Comparison of ENCODE assay signal across 10 cellular contexts in genomic region chr1:246428542-246429308, GRCh38.
DNase-seq lines count a peak whose midpoint lies in the region; ATAC-seq, FAIRE-seq and TF ChIP-seq lines count a peak whose summit lies in the region.
"Had no signal": no experiment of that assay in that cellular context is flagged by ENCODE, and none has a peak within 500 bp of the region (broad histone marks: within the 10 kb centered on the region; RNA-seq: fewer than 3 reads in every experiment).

No MANE protein-coding gene starts in this region.

- WGBS in K562 (ENCODE audit: insufficient coverage, low coverage, missing lambda C conversion rate) = 12% methylated on average over 9 of the region's 9 CpGs

- H2AFZ ChIP-seq in K562 (ENCODE audit: low read depth, low read length) = peak overlapping the region; percentile 69
- H2AFZ ChIP-seq in MM.1S (ENCODE audit: low read length) = no peak overlapping the region

- no peak for TF ChIP-seq POLR2A in K562 (conservative IDR thresholded peaks at IDR 0.05)

- H3K27me3 ChIP-seq in MG63 (no peaks in the 10 kb centered on the region), K562 (ENCODE audit: control insufficient read depth in 2 of 2, insufficient read depth in 2 of 2, low read length in 2 of 2) (no peaks in the 10 kb centered on the region), MM.1S (replicated peaks; ENCODE audit: insufficient read depth, low read length) (no peaks in the 10 kb centered on the region)

- H3K4me1 ChIP-seq in K562 (replicated peaks in 1 of 2; ENCODE audit: control insufficient read depth in 2 of 2, insufficient read depth in 2 of 2, low read length in 2 of 2) = peaks cover 7 to 27% of the 10 kb centered on the region in 2 experiments; a peak in 4 of 5 replicates
- H3K4me1 ChIP-seq in MM.1S (ENCODE audit: low read length) = no peaks in the 10 kb centered on the region

- peak; percentile 87 for TF ChIP-seq EP300 in K562 (IDR thresholded peaks at IDR 0.05; ENCODE audit: low read length)

- TF ChIP-seq CTCF in GM12865 (IDR thresholded peaks at IDR 0.05; ENCODE audit: insufficient read depth, low read depth, low read length, missing control alignments) (no peak), K562 (IDR thresholded peaks at IDR 0.05 in 2 of 3, conservative IDR thresholded peaks at IDR 0.05 in 1 of 3; ENCODE audit: insufficient read depth in 2 of 3, low read depth in 1 of 3, low read length in 3 of 3) (no peak), progenitor cell of endocrine pancreas (IDR thresholded peaks at IDR 0.05; ENCODE audit: unreplicated experiment) (no peak), MM.1S (IDR thresholded peaks at IDR 0.05; ENCODE audit: low read length) (no peak)

- no peaks in the 10 kb centered on the region for H3K9me2 ChIP-seq in MM.1S (replicated peaks; ENCODE audit: insufficient read depth, low read length)

- H3K79me2 ChIP-seq in K562 (ENCODE audit: control insufficient read depth, insufficient read depth, low read length) (0 out of 3 replicates have a peak, but pooled peaks cover 2% of the 10 kb centered on the region), MM.1S (ENCODE audit: low read length) (no peaks in the 10 kb centered on the region)

- ATAC-seq in K562 (peak; percentile 88), left ventricle myocardium superior (no peak), GM18858 (IDR thresholded peaks at IDR 0.05; ENCODE audit: unreplicated experiment) (no peak)

- peak overlapping the region; percentile 62 for H3K27ac Mint-ChIP-seq in progenitor cell of endocrine pancreas

- POLR2A ChIA-PET in K562 (lab: Yijun Ruan, JAX) = interaction anchor here (0.7 to 2.9 kb wide), 3 partner anchors 8 to 501 kb away, joined by 3 to 8 read pairs (median 3); no protein-coding TSS in a partner anchor

- H4K20me1 ChIP-seq in K562 (replicated peaks; ENCODE audit: control insufficient read depth, insufficient read depth, low read length) (no peaks in the 10 kb centered on the region), MM.1S (ENCODE audit: insufficient read depth, low read length) (no peaks in the 10 kb centered on the region)

- H3K36me3 ChIP-seq in MG63 = no peaks in the 10 kb centered on the region
- no peaks in the 10 kb centered on the region for H3K36me3 ChIP-seq in K562 (ENCODE audit: control insufficient read depth, insufficient read depth, low read length)
- H3K36me3 ChIP-seq in MM.1S (replicated peaks; ENCODE audit: insufficient read depth, low read length) = no peaks in the 10 kb centered on the region

- H3K9ac ChIP-seq in K562 (ENCODE audit: insufficient read depth in 1 of 2, low read depth in 2 of 2, low read length in 2 of 2) (peak overlapping the region; percentile 21 to 26; a peak in 2 of 4 replicates), MM.1S (ENCODE audit: low read length) (no peak overlapping the region)

- BruUV-seq in K562 (replicated peaks; lab: Mats Ljungman, UMichigan) = no TSS peak

- in situ Hi-C loops in K562 (cut with MboI) = no loop called here

- no peaks in the 10 kb centered on the region for H3K9me1 ChIP-seq in K562 (ENCODE audit: control insufficient read depth, insufficient read depth, low read length)

- H3K4me3 ChIP-seq in GM12865 (ENCODE audit: low read depth, low read length) (no peak overlapping the region), MG63 (no peak overlapping the region), K562 (no peak overlapping the region), MM.1S (ENCODE audit: low read length) (no peak overlapping the region)

- no peak for TF ChIP-seq RAD21 in K562 (CRISPR knock-in tag; conservative IDR thresholded peaks at IDR 0.05 in 1 of 2, IDR thresholded peaks at IDR 0.05 in 1 of 2)

- no peaks in the 10 kb centered on the region for H3K27me3 Mint-ChIP-seq in progenitor cell of endocrine pancreas

- H3K4me2 ChIP-seq in K562 (ENCODE audit: insufficient read depth, low read length) = peak overlapping the region; percentile 19; the same call in 1 of the 2 replicates
- H3K4me2 ChIP-seq in MM.1S (ENCODE audit: low read depth, low read length) = no peak overlapping the region

- no peaks in the 10 kb centered on the region for H3K9me3 ChIP-seq in MG63
- 0 out of 2 replicates have a peak, but pooled peaks cover 4% of the 10 kb centered on the region for H3K9me3 ChIP-seq in K562 (replicated peaks; ENCODE audit: control insufficient read depth, insufficient read depth, low read depth, low read length)
- no peaks in the 10 kb centered on the region for H3K9me3 ChIP-seq in MM.1S (replicated peaks; ENCODE audit: insufficient read depth, low read length)

- H3K27ac ChIP-seq in K562 (ENCODE audit: extremely low read depth, low read depth, low read length) (peak overlapping the region; percentile 56), MM.1S (ENCODE audit: low read length) (no peak overlapping the region)

- no peaks in the 10 kb centered on the region for H3F3A ChIP-seq in MM.1S (ENCODE audit: insufficient read depth, low read length)

- H3K9me3 Mint-ChIP-seq in progenitor cell of endocrine pancreas (ENCODE audit: low read depth) = peaks cover 4% of the 10 kb centered on the region

- DNase-seq in GM12865 (ENCODE audit: low read depth) = peak; percentile 7
- peak; percentile 59 for DNase-seq in MG63
- DNase-seq in K562 (ENCODE audit: extremely low read depth in 1 of 4, low spot score in 3 of 4) = peak in 2 of 4 experiments; percentile 42 to 80
- DNase-seq in progenitor cell of endocrine pancreas (ENCODE audit: low spot score, unreplicated experiment) = no peak
- DNase-seq in left ventricle myocardium superior = no peak
- DNase-seq in MM.1S = no peak
- no peak for DNase-seq in mucosa of gallbladder (ENCODE audit: low spot score)
- DNase-seq: activated gamma-delta T cell, NCI-H2171 had no signal

- CTCF ChIA-PET in K562 (lab: Yijun Ruan, JAX; ENCODE audit: low intra/inter-chr PET ratio) = no interaction called here

- H3K36me3 Mint-ChIP-seq in progenitor cell of endocrine pancreas (ENCODE audit: insufficient read depth) = no peaks in the 10 kb centered on the region

- H3K4me1 Mint-ChIP-seq in progenitor cell of endocrine pancreas (ENCODE audit: low read depth) = peaks cover 3% of the 10 kb centered on the region

- intact Hi-C loops in K562 (cut with micrococcal nuclease) = loop anchor here (5.0 to 10.0 kb wide), 2 partner anchors 121 to 214 kb away; no protein-coding TSS in a partner anchor
- intact Hi-C loops in left ventricle myocardium superior (cut with micrococcal nuclease) = no loop called here

- FAIRE-seq in K562 (lab: Jason Lieb, UNC) = peak; percentile 49

- no peak overlapping the region for H3K4me3 Mint-ChIP-seq in progenitor cell of endocrine pancreas (ENCODE audit: low read depth)

TF ChIP-seq in K562, 482 proteins besides CTCF, POLR2A, EP300 and RAD21 (continues in another document):
- no peak for TF ChIP-seq SMAD3 (CRISPR knock-in tag; conservative IDR thresholded peaks at IDR 0.05)
- TF ChIP-seq SIN3B (IDR thresholded peaks at IDR 0.05; ENCODE audit: low read depth) = no peak
- peak; percentile 56; the same call in 1 of the 2 replicates for TF ChIP-seq MYBL2 (IDR thresholded peaks at IDR 0.05; ENCODE audit: low read depth)
- no peak for TF ChIP-seq MYBL2 (CRISPR knock-in tag; IDR thresholded peaks at IDR 0.05; ENCODE audit: borderline replicate concordance)
- peak; percentile 59; the same call in 1 of the 2 replicates for TF ChIP-seq BACH1 (tag; IDR thresholded peaks at IDR 0.05)
- TF ChIP-seq CBFB (CRISPR knock-in tag; IDR thresholded peaks at IDR 0.05) = peak; percentile 91
- TF ChIP-seq CEBPG (CRISPR knock-in tag; IDR thresholded peaks at IDR 0.05) = peak; percentile 96
- peak in 1 of 2 experiments; percentile 86; a peak in 2 of 4 replicates for TF ChIP-seq CEBPG (tag; conservative IDR thresholded peaks at IDR 0.05 in 1 of 2, IDR thresholded peaks at IDR 0.05 in 1 of 2)
- TF ChIP-seq ZNF584 (CRISPR knock-in tag; IDR thresholded peaks at IDR 0.05; ENCODE audit: low read depth) = peak; percentile 94
- TF ChIP-seq MAFK (IDR thresholded peaks at IDR 0.05; ENCODE audit: low read length) = peak; percentile 36
- peak; percentile 48; the same call in 1 of the 2 replicates for TF ChIP-seq ZNF79 (CRISPR knock-in tag; IDR thresholded peaks at IDR 0.05; ENCODE audit: low read depth)

Comparison
In these comparisons a context has a peak if more than half of its experiments do, and no peak if none do; other contexts are left out.
1. DNase-seq: peak in GM12865 (single experiment) and MG63 (single experiment); none in progenitor cell of endocrine pancreas (single experiment), left ventricle myocardium superior (single experiment), MM.1S (single experiment) and mucosa of gallbladder (single experiment).